In genomic region chr2:233267516-233268245, GRCh38 we compare ENCODE assay signal across 8 cellular contexts. TPM values are rescaled to one million over a fixed set of nuclear protein-coding genes. Genes with fewer than 3 reads are reported as not detected.
DNase-seq lines count a peak whose midpoint lies in the region; ATAC-seq and TF ChIP-seq lines count a peak whose summit lies in the region.

No MANE protein-coding gene starts in this region.

- peak; percentile 58 for ATAC-seq in GM19463 (IDR thresholded peaks at IDR 0.05; ENCODE audit: unreplicated experiment)
- peak; percentile 78 for ATAC-seq in HG03575 (IDR thresholded peaks at IDR 0.05; ENCODE audit: extremely low read depth, insufficient number of reproducible peaks, low FRiP score, unreplicated experiment)

- TF ChIP-seq POLR2A in tibial nerve (IDR thresholded peaks at IDR 0.05) = no peak

- TF ChIP-seq EP300 in tibial nerve (IDR thresholded peaks at IDR 0.05) = no peak

- no peaks in the 10 kb centered on the region for H3K9me3 Mint-ChIP-seq in activated T-helper 1 cell treated with anti-CD3 and anti-CD28 coated beads, Interleukin-12 subunit alpha, Interleukin-12 subunit beta, Interleukin-2, Interleukin-4 antibody, amounts not matched to agents 30 ng/mL and 10 ng/mL and 1 ng/mL, durations not matched to agents 14 hours and 24 hours and 36 hours

- H3K4me1 ChIP-seq in tibial nerve = no peaks in the 10 kb centered on the region

- peak overlapping the region in 1 of 4 donors; percentile 72 for H3K27ac ChIP-seq in tibial nerve

- intact Hi-C loops in activated T-helper 1 cell treated with anti-CD3 and anti-CD28 coated beads, Interleukin-12 subunit alpha, Interleukin-12 subunit beta, Interleukin-2, Interleukin-4 antibody, amounts not matched to agents 30 ng/mL and 10 ng/mL and 1 ng/mL, durations not matched to agents 14 hours and 24 hours and 36 hours (cut with micrococcal nuclease) = loop anchor here (1.0 to 10.0 kb wide), 7 partner anchors 15 to 415 kb away; partner anchors contain the start of genes DGKD and USP40

- H3K4me3 ChIP-seq in tibial nerve = no peak overlapping the region

- peaks cover 2 to 99% (median 31%) of the 10 kb centered on the region in 3 donors for H3K36me3 ChIP-seq in tibial nerve

- TF ChIP-seq CTCF in tibial nerve (IDR thresholded peaks at IDR 0.05) = no peak

- WGBS in tibial nerve, 2 donors = 87 to 89% methylated on average over 6 of the region's 6 CpGs

- H3K27me3 ChIP-seq in tibial nerve = no peaks in the 10 kb centered on the region

- H3K4me1 Mint-ChIP-seq in activated T-helper 1 cell treated with anti-CD3 and anti-CD28 coated beads, Interleukin-12 subunit alpha, Interleukin-12 subunit beta, Interleukin-2, Interleukin-4 antibody, amounts not matched to agents 30 ng/mL and 10 ng/mL and 1 ng/mL, durations not matched to agents 14 hours and 24 hours and 36 hours (ENCODE audit: low read depth) = peaks cover 76% of the 10 kb centered on the region

- H3K36me3 Mint-ChIP-seq in activated T-helper 1 cell treated with anti-CD3 and anti-CD28 coated beads, Interleukin-12 subunit alpha, Interleukin-12 subunit beta, Interleukin-2, Interleukin-4 antibody, amounts not matched to agents 30 ng/mL and 10 ng/mL and 1 ng/mL, durations not matched to agents 14 hours and 24 hours and 36 hours (ENCODE audit: low read depth) = peaks cover 72% of the 10 kb centered on the region

- H3K27ac Mint-ChIP-seq in activated T-helper 1 cell treated with anti-CD3 and anti-CD28 coated beads, Interleukin-12 subunit alpha, Interleukin-12 subunit beta, Interleukin-2, Interleukin-4 antibody, amounts not matched to agents 30 ng/mL and 10 ng/mL and 1 ng/mL, durations not matched to agents 14 hours and 24 hours and 36 hours = peak overlapping the region; percentile 95

- H3K4me3 Mint-ChIP-seq in activated T-helper 1 cell treated with anti-CD3 and anti-CD28 coated beads, Interleukin-12 subunit alpha, Interleukin-12 subunit beta, Interleukin-2, Interleukin-4 antibody, amounts not matched to agents 30 ng/mL and 10 ng/mL and 1 ng/mL, durations not matched to agents 14 hours and 24 hours and 36 hours = peak overlapping the region; percentile 54

- no peaks in the 10 kb centered on the region for H3K27me3 Mint-ChIP-seq in activated T-helper 1 cell treated with anti-CD3 and anti-CD28 coated beads, Interleukin-12 subunit alpha, Interleukin-12 subunit beta, Interleukin-2, Interleukin-4 antibody, amounts not matched to agents 30 ng/mL and 10 ng/mL and 1 ng/mL, durations not matched to agents 14 hours and 24 hours and 36 hours (ENCODE audit: insufficient read depth)

- H3K9me3 ChIP-seq in tibial nerve = no peaks in the 10 kb centered on the region

- peak; percentile 83 for DNase-seq in activated T-helper 1 cell treated with anti-CD3 and anti-CD28 coated beads, Interleukin-12 subunit alpha, Interleukin-12 subunit beta, Interleukin-2, Interleukin-4 antibody, amounts not matched to agents 30 ng/mL and 10 ng/mL and 1 ng/mL, durations not matched to agents 14 hours and 24 hours and 36 hours (ENCODE audit: low spot score)
- DNase-seq in stimulated activated CD4-positive, alpha-beta T cell treated with anti-CD3 and anti-CD28 coated beads, Interleukin-4, amount 100 ng/mL, for 24 hours = peak; percentile 67
- no peak for DNase-seq in NCI-H2227 (lab: John Stamatoyannopoulos, UW; ENCODE audit: unreplicated experiment)
- no peak for DNase-seq in DMS 273 treated with DMSO at 0.1 percent for 48 hours (lab: John Stamatoyannopoulos, UW)
- DNase-seq in tibial nerve (ENCODE audit: low spot score in 2 of 2) = no peak
- DNase-seq in NCI-H1417 treated with DMSO at 0.1 percent for 48 hours (lab: John Stamatoyannopoulos, UW) = no peak

RNA-seq across cellular contexts. Expression of gene ATG16L1, which starts 16.2 kb away (rescaled TPM):
- total RNA-seq in activated T-helper 1 cell treated with anti-CD3 and anti-CD28 coated beads, Interleukin-12 subunit alpha, Interleukin-12 subunit beta, Interleukin-2, Interleukin-4 antibody, amounts not matched to agents 30 ng/mL and 10 ng/mL and 1 ng/mL, durations not matched to agents 14 hours and 24 hours and 36 hours = 42.4 and 42.7 TPM in 2 replicates
- total RNA-seq in tibial nerve = 10 to 100 TPM; 16.7 to 44.1 (median 33.6) TPM

RNA-seq across cellular contexts. Expression of gene SAG, which starts 39.9 kb away (rescaled TPM):
- 0.08 and 0.32 TPM in 2 replicates for total RNA-seq in activated T-helper 1 cell treated with anti-CD3 and anti-CD28 coated beads, Interleukin-12 subunit alpha, Interleukin-12 subunit beta, Interleukin-2, Interleukin-4 antibody, amounts not matched to agents 30 ng/mL and 10 ng/mL and 1 ng/mL, durations not matched to agents 14 hours and 24 hours and 36 hours
- not detected for total RNA-seq in tibial nerve

Comparison
In these comparisons a context has a peak if more than half of its experiments do, and no peak if none do; other contexts are left out.
1. DNase-seq: peak in activated T-helper 1 cell treated with anti-CD3 and anti-CD28 coated beads, Interleukin-12 subunit alpha, Interleukin-12 subunit beta, Interleukin-2, Interleukin-4 antibody, amounts not matched to agents 30 ng/mL and 10 ng/mL and 1 ng/mL, durations not matched to agents 14 hours and 24 hours and 36 hours (single experiment) and stimulated activated CD4-positive, alpha-beta T cell treated with anti-CD3 and anti-CD28 coated beads, Interleukin-4, amount 100 ng/mL, for 24 hours (single experiment); none in NCI-H2227 (single experiment), DMS 273 treated with DMSO at 0.1 percent for 48 hours (single experiment), tibial nerve (0 of 2) and NCI-H1417 treated with DMSO at 0.1 percent for 48 hours (single experiment).